Comparison of ENCODE assay signal across 9 cellular contexts in the genomic region with DNA sequence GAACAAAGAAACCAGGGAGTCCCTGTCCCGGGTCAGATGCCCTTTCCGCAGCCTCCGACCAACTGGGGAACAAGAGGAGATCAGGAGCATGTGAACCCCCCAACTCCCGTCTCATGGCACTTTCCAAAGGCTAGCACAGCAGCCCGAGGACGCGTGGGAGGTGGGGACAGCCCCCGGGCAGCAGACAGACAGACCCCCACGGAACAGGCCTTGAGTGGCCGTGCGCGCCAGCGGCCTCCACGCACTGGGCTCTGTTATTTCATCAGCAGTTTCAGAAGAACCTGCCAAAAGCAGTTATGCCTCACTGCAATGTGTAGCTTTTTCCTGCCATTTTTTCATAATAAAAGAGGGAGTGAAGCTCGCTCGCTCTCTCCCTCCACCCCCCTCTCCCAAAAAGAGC. TPM values are rescaled to one million over a fixed set of nuclear protein-coding genes. Genes with fewer than 3 reads are reported as not detected.
DNase-seq lines count a peak whose midpoint lies in the region; ATAC-seq and TF ChIP-seq lines count a peak whose summit lies in the region.
"Had no signal": no experiment of that assay in that cellular context is flagged by ENCODE, and none has a peak within 500 bp of the region (broad histone marks: within the 10 kb centered on the region; RNA-seq: fewer than 3 reads in every experiment).

No MANE protein-coding gene starts in this region.

- intact Hi-C loops in activated CD4-positive, alpha-beta T cell treated with anti-CD3 and anti-CD28 coated beads for 36 hours (cut with DNase I, micrococcal nuclease), result loop anchor here in 1 of 2 experiments (5.0 to 10.0 kb wide), 4 partner anchors 148 to 645 kb away; partner anchors contain the start of genes COX7B and MAGT1
- intact Hi-C loops in mammary epithelial cell (cut with micrococcal nuclease) (no loop called here), posterior vena cava (cut with DNase I) (no loop called here)

- CTCF ChIA-PET in activated CD4-positive, alpha-beta T cell treated with anti-CD3 and anti-CD28 coated beads for 36 hours (lab: Charles Lee), result interaction anchor here (0.7 kb wide), 2 partner anchors 67 to 149 kb away, joined by 3 to 4 read pairs; no protein-coding TSS in a partner anchor
- CTCF ChIA-PET in mammary epithelial cell (lab: Charles Lee; ENCODE audit: low non-redundant PET), result no interaction called here

- ATAC-seq in activated CD4-positive, alpha-beta T cell treated with anti-CD3 and anti-CD28 coated beads for 36 hours, result peak; percentile 34
- ATAC-seq in left lobe of liver (peak; percentile 38), HG03280 (IDR thresholded peaks at IDR 0.05; ENCODE audit: unreplicated experiment) (no peak)

- H3K36me3 ChIP-seq in mammary epithelial cell (ENCODE audit: insufficient read depth, low read length), result no peaks in the 10 kb centered on the region
- no peaks in the 10 kb centered on the region for H3K36me3 ChIP-seq in suprapubic skin

- no peak for TF ChIP-seq CTCF in mammary epithelial cell (conservative IDR thresholded peaks at IDR 0.05 in 1 of 2, IDR thresholded peaks at IDR 0.05 in 1 of 2; ENCODE audit: extremely low read depth in 1 of 2, insufficient read depth in 1 of 2, low read depth in 1 of 2, low read length in 2 of 2)
- TF ChIP-seq CTCF in suprapubic skin (IDR thresholded peaks at IDR 0.05), result no peak

- TF ChIP-seq POLR2A in suprapubic skin (IDR thresholded peaks at IDR 0.05), result no peak

- BruUV-seq in mammary epithelial cell (replicated peaks; lab: Mats Ljungman, UMichigan), result no TSS peak

- H3K9me3 ChIP-seq in mammary epithelial cell (replicated peaks; ENCODE audit: insufficient read depth, low read length) (peaks cover 4% of the 10 kb centered on the region), suprapubic skin (no peaks in the 10 kb centered on the region)

- in situ Hi-C loops in mammary epithelial cell (cut with MboI; ENCODE audit: low sequenced_read_pairs in 2 of 2), result no loop called here

- no peak overlapping the region for H3K4me3 ChIP-seq in mammary epithelial cell (replicated peaks in 1 of 3; ENCODE audit: insufficient read depth in 1 of 3, low read depth in 2 of 3, low read length in 3 of 3)
- peak overlapping the region; percentile 41 for H3K4me3 ChIP-seq in suprapubic skin

- no peak overlapping the region for H3K9ac ChIP-seq in mammary epithelial cell (ENCODE audit: insufficient read depth, low read length)

- TF ChIP-seq EP300 in suprapubic skin (IDR thresholded peaks at IDR 0.05), result no peak

- H3K4me1 ChIP-seq in mammary epithelial cell (ENCODE audit: insufficient read depth, low read length) (peaks cover 26% of the 10 kb centered on the region), suprapubic skin (peaks cover 19% of the 10 kb centered on the region)

- H3K27ac Mint-ChIP-seq in activated CD4-positive, alpha-beta T cell treated with anti-CD3 and anti-CD28 coated beads for 36 hours, result peak overlapping the region; percentile 13

- H4K20me1 ChIP-seq in mammary epithelial cell (ENCODE audit: insufficient read depth, low read length), result no peaks in the 10 kb centered on the region

- peaks cover 22% of the 10 kb centered on the region for H3K27me3 Mint-ChIP-seq in activated CD4-positive, alpha-beta T cell treated with anti-CD3 and anti-CD28 coated beads for 36 hours

- dilution Hi-C loops in mammary epithelial cell (cut with HindIII; ENCODE audit: low sequenced_read_pairs), result no loop called here

- H3K27ac ChIP-seq in mammary epithelial cell (ENCODE audit: insufficient read depth, low read depth, low read length) (no peak overlapping the region), suprapubic skin (no peak overlapping the region)

- peaks cover 8% of the 10 kb centered on the region for H3K4me1 Mint-ChIP-seq in activated CD4-positive, alpha-beta T cell treated with anti-CD3 and anti-CD28 coated beads for 36 hours

- H3K79me2 ChIP-seq in mammary epithelial cell (ENCODE audit: insufficient read depth, low read length), result no peaks in the 10 kb centered on the region

- peak overlapping the region; percentile 61 for H2AFZ ChIP-seq in mammary epithelial cell (ENCODE audit: low read depth, low read length)

- no peaks in the 10 kb centered on the region for H3K27me3 ChIP-seq in mammary epithelial cell (ENCODE audit: insufficient read depth, low read length)
- H3K27me3 ChIP-seq in suprapubic skin, result no peaks in the 10 kb centered on the region

- H3K9me3 Mint-ChIP-seq in activated CD4-positive, alpha-beta T cell treated with anti-CD3 and anti-CD28 coated beads for 36 hours (ENCODE audit: low read depth), result no peaks in the 10 kb centered on the region

- peak overlapping the region; percentile 30 for H3K4me2 ChIP-seq in mammary epithelial cell (ENCODE audit: insufficient read depth, low read depth, low read length)

- 48% methylated on average over 16 of the region's 16 CpGs for WGBS in mammary epithelial cell (ENCODE audit: low coverage, missing lambda C conversion rate)
- WGBS in suprapubic skin, result 37% methylated on average over 15 of the region's 16 CpGs

- POLR2A ChIA-PET in activated CD4-positive, alpha-beta T cell treated with anti-CD3 and anti-CD28 coated beads for 36 hours (lab: Charles Lee), result no interaction called here

- H3K4me3 Mint-ChIP-seq in activated CD4-positive, alpha-beta T cell treated with anti-CD3 and anti-CD28 coated beads for 36 hours, result peak overlapping the region; percentile 66

- DNase-seq in activated CD4-positive, alpha-beta T cell treated with anti-CD3 and anti-CD28 coated beads for 36 hours, result peak; percentile 12
- DNase-seq in activated CD4-positive, alpha-beta T cell treated with anti-CD3 and anti-CD28 coated beads, Interleukin-2, amount 50 U/mL, for 48 hours, result no peak
- DNase-seq in mammary epithelial cell (no peak), left lobe of liver (ENCODE audit: low spot score) (no peak), suprapubic skin (ENCODE audit: low spot score in 2 of 2) (no peak), A172 (ENCODE audit: low spot score) (no peak), posterior vena cava (ENCODE audit: low spot score) (no peak)

- no peaks in the 10 kb centered on the region for H3K36me3 Mint-ChIP-seq in activated CD4-positive, alpha-beta T cell treated with anti-CD3 and anti-CD28 coated beads for 36 hours (ENCODE audit: low read depth)

RNA-seq across cellular contexts. Expression of gene FGF16, which starts 0.3 kb away (rescaled TPM):
- total RNA-seq in activated CD4-positive, alpha-beta T cell treated with anti-CD3 and anti-CD28 coated beads for 36 hours, result not detected
- total RNA-seq in mammary epithelial cell (not detected), left lobe of liver (not detected), suprapubic skin (not detected), posterior vena cava (under 1 TPM; 0.38 to 0.88 TPM)
- polyA plus RNA-seq in mammary epithelial cell, result not detected
- not detected for polyA minus RNA-seq in mammary epithelial cell
- total RNA-seq in A172 (2014; rRNA removed; shearing (Covaris generic)), result not detected in 2 replicates
- polyA plus RNA-seq: AG04450 had no signal
